In the genomic region with DNA sequence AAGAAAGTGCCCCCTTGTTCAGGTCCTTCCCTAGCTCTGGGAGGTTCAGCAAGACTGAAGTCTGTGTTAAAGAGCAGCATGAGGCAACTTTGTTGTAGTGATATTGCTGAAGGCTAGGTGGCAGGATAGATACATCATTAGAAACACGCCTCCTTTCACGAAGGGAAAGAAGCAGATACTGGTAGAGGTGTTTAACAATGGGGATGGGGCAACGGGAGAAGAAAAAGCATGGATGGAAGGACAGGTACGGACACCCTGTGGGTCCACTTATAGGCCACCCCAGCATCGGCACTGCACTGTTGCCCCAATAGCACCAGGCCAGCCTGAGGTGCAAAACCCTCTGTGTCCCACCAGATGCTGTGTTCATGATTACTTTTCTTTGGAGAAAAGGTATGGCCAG, we compare ENCODE assay signal across 1 cellular context.
TF ChIP-seq lines count a peak whose summit lies in the region.

No MANE protein-coding gene starts in this region.

TF ChIP-seq in HepG2, 621 proteins besides CTCF, POLR2A, EP300 and RAD21 (continued from another document and continues in another):
- TF ChIP-seq, protein P1, sequence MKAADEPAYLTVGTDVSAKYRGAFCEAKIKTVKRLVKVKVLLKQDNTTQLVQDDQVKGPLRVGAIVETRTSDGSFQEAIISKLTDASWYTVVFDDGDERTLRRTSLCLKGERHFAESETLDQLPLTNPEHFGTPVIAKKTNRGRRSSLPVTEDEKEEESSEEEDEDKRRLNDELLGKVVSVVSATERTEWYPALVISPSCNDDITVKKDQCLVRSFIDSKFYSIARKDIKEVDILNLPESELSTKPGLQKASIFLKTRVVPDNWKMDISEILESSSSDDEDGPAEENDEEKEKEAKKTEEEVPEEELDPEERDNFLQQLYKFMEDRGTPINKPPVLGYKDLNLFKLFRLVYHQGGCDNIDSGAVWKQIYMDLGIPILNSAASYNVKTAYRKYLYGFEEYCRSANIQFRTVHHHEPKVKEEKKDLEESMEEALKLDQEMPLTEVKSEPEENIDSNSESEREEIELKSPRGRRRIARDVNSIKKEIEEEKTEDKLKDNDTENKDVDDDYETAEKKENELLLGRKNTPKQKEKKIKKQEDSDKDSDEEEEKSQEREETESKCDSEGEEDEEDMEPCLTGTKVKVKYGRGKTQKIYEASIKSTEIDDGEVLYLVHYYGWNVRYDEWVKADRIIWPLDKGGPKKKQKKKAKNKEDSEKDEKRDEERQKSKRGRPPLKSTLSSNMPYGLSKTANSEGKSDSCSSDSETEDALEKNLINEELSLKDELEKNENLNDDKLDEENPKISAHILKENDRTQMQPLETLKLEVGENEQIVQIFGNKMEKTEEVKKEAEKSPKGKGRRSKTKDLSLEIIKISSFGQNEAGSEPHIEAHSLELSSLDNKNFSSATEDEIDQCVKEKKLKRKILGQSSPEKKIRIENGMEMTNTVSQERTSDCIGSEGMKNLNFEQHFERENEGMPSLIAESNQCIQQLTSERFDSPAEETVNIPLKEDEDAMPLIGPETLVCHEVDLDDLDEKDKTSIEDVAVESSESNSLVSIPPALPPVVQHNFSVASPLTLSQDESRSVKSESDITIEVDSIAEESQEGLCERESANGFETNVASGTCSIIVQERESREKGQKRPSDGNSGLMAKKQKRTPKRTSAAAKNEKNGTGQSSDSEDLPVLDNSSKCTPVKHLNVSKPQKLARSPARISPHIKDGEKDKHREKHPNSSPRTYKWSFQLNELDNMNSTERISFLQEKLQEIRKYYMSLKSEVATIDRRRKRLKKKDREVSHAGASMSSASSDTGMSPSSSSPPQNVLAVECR (CRISPR knock-in tag; IDR thresholded peaks at IDR 0.05; ENCODE audit: borderline replicate concordance), result no peak
- no peak for TF ChIP-seq ZNF468 (CRISPR knock-in tag; IDR thresholded peaks at IDR 0.05)
- TF ChIP-seq MXI1 (IDR thresholded peaks at IDR 0.05; ENCODE audit: borderline replicate concordance, low read depth, low read length), result no peak
- TF ChIP-seq ZFX (CRISPR knock-in tag; IDR thresholded peaks at IDR 0.05; ENCODE audit: low read depth), result no peak
- TF ChIP-seq ZNF292 (CRISPR knock-in tag; IDR thresholded peaks at IDR 0.05; ENCODE audit: borderline replicate concordance, low read depth), result no peak
- TF ChIP-seq FOXC1 (CRISPR knock-in tag; IDR thresholded peaks at IDR 0.05; ENCODE audit: borderline replicate concordance), result no peak
- TF ChIP-seq ZNF567 (CRISPR knock-in tag; IDR thresholded peaks at IDR 0.05; ENCODE audit: borderline replicate concordance), result no peak
- TF ChIP-seq EED (CRISPR knock-in tag; IDR thresholded peaks at IDR 0.05), result no peak
- no peak for TF ChIP-seq ZNF83 (CRISPR knock-in tag; IDR thresholded peaks at IDR 0.05; ENCODE audit: borderline replicate concordance)
- no peak for TF ChIP-seq MBD4 (IDR thresholded peaks at IDR 0.05; ENCODE audit: borderline replicate concordance, low read length)
- TF ChIP-seq, protein P2, sequence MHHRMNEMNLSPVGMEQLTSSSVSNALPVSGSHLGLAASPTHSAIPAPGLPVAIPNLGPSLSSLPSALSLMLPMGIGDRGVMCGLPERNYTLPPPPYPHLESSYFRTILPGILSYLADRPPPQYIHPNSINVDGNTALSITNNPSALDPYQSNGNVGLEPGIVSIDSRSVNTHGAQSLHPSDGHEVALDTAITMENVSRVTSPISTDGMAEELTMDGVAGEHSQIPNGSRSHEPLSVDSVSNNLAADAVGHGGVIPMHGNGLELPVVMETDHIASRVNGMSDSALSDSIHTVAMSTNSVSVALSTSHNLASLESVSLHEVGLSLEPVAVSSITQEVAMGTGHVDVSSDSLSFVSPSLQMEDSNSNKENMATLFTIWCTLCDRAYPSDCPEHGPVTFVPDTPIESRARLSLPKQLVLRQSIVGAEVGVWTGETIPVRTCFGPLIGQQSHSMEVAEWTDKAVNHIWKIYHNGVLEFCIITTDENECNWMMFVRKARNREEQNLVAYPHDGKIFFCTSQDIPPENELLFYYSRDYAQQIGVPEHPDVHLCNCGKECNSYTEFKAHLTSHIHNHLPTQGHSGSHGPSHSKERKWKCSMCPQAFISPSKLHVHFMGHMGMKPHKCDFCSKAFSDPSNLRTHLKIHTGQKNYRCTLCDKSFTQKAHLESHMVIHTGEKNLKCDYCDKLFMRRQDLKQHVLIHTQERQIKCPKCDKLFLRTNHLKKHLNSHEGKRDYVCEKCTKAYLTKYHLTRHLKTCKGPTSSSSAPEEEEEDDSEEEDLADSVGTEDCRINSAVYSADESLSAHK (CRISPR knock-in tag; IDR thresholded peaks at IDR 0.05; ENCODE audit: borderline replicate concordance), result no peak
- TF ChIP-seq ZNF281 (CRISPR knock-in tag; IDR thresholded peaks at IDR 0.05; ENCODE audit: borderline replicate concordance), result no peak
- peak; percentile 23; the same call in 1 of the 2 replicates for TF ChIP-seq FOXK1 (CRISPR knock-in tag; IDR thresholded peaks at IDR 0.05; ENCODE audit: borderline replicate concordance, low read depth)
- TF ChIP-seq POGK (CRISPR knock-in tag; conservative IDR thresholded peaks at IDR 0.05), result no peak
- TF ChIP-seq XBP1 (CRISPR knock-in tag; IDR thresholded peaks at IDR 0.05), result no peak
- no peak for TF ChIP-seq RXRA (CRISPR knock-in tag; IDR thresholded peaks at IDR 0.05)
- TF ChIP-seq ZSCAN31 (CRISPR knock-in tag; IDR thresholded peaks at IDR 0.05; ENCODE audit: low read depth), result no peak
- no peak for TF ChIP-seq TARDBP (CRISPR knock-in tag; IDR thresholded peaks at IDR 0.05)
- TF ChIP-seq ZNF230 (CRISPR knock-in tag; IDR thresholded peaks at IDR 0.05), result no peak
- TF ChIP-seq ZNF274 (CRISPR knock-in tag; IDR thresholded peaks at IDR 0.05), result no peak
- TF ChIP-seq POLR2G (IDR thresholded peaks at IDR 0.05; ENCODE audit: low read depth, low read length), result no peak
- TF ChIP-seq FLYWCH1 (CRISPR knock-in tag; IDR thresholded peaks at IDR 0.05), result no peak
- no peak for TF ChIP-seq ELF3 (CRISPR knock-in tag; IDR thresholded peaks at IDR 0.05)
- TF ChIP-seq CREB1 (IDR thresholded peaks at IDR 0.05), result no peak
- no peak for TF ChIP-seq CREB1 (CRISPR knock-in tag; IDR thresholded peaks at IDR 0.05)
- TF ChIP-seq STAG1 (CRISPR knock-in tag; IDR thresholded peaks at IDR 0.05), result peak; percentile 95
- TF ChIP-seq, protein P3, sequence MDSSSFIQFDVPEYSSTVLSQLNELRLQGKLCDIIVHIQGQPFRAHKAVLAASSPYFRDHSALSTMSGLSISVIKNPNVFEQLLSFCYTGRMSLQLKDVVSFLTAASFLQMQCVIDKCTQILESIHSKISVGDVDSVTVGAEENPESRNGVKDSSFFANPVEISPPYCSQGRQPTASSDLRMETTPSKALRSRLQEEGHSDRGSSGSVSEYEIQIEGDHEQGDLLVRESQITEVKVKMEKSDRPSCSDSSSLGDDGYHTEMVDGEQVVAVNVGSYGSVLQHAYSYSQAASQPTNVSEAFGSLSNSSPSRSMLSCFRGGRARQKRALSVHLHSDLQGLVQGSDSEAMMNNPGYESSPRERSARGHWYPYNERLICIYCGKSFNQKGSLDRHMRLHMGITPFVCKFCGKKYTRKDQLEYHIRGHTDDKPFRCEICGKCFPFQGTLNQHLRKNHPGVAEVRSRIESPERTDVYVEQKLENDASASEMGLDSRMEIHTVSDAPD (CRISPR knock-in tag; IDR thresholded peaks at IDR 0.05), result no peak
- TF ChIP-seq ZNF7 (CRISPR knock-in tag; IDR thresholded peaks at IDR 0.05), result no peak
- TF ChIP-seq ZNF333 (CRISPR knock-in tag; IDR thresholded peaks at IDR 0.05; ENCODE audit: borderline replicate concordance), result no peak
- TF ChIP-seq PRPF4 (IDR thresholded peaks at IDR 0.05; ENCODE audit: low read depth, low read length, poor library complexity, severe bottlenecking), result no peak
- TF ChIP-seq ATF4 (CRISPR knock-in tag; IDR thresholded peaks at IDR 0.05), result peak in 1 of 2 experiments; percentile 42; a peak in 1 of 4 replicates
- no peak for TF ChIP-seq ARNT2 (CRISPR knock-in tag; IDR thresholded peaks at IDR 0.05; ENCODE audit: low read depth)
- no peak for TF ChIP-seq ZNF740 (CRISPR knock-in tag; IDR thresholded peaks at IDR 0.05)
- TF ChIP-seq E2F2 (CRISPR knock-in tag; IDR thresholded peaks at IDR 0.05; ENCODE audit: borderline replicate concordance), result no peak
- peak; percentile 74 for TF ChIP-seq CEBPG (CRISPR knock-in tag; IDR thresholded peaks at IDR 0.05)
- peak; percentile 91 for TF ChIP-seq SMC3 (IDR thresholded peaks at IDR 0.05; ENCODE audit: low read length)
- TF ChIP-seq CENPX (CRISPR knock-in tag; IDR thresholded peaks at IDR 0.05), result no peak
- no peak for TF ChIP-seq ISL2 (CRISPR knock-in tag; IDR thresholded peaks at IDR 0.05)
- TF ChIP-seq ATRX (CRISPR knock-in tag; IDR thresholded peaks at IDR 0.05; ENCODE audit: borderline replicate concordance), result no peak
- TF ChIP-seq ZNF609 (CRISPR knock-in tag; IDR thresholded peaks at IDR 0.05; ENCODE audit: borderline replicate concordance), result no peak
- no peak for TF ChIP-seq TSC22D2 (CRISPR knock-in tag; IDR thresholded peaks at IDR 0.05; ENCODE audit: borderline replicate concordance)
